Comparison of ENCODE assay signal across 1 cellular context in the genomic region with DNA sequence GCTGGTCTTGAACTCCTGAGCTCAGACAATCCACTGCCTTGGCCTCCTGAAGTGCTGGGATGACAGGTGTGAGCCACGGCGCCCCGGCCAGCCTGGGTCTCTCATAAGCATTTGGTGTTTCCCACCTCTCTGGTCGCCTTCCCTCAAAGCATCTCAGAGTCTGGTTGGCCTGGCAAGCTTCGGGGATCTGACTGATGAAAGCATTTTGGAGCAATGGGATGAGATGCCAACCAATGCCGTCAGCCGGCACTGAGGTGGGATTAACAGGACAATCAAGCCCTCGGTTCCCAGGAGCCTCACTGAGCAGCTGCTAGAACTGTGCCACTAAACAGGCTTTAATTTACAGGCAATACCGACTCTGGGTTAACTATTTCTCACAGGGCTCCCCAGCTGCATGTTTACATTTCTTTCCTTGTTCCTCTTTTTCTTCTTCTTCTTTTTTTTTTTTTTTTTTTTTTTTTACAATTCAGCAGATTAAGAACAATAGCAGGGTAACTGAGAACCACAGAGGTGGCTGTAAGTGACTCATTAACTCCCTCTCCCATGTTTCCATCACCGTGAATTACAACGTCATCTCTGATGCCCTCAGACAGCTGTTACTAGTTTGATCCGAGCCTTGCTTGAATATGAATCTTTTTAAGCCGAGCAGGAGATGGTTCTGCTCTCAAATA.
TF ChIP-seq lines count a peak whose summit lies in the region.

No MANE protein-coding gene starts in this region.

TF ChIP-seq in K562, 482 proteins besides CTCF, POLR2A, EP300 and RAD21 (continued from another document):
- peak in 1 of 2 experiments; percentile 76; a peak in 1 of 4 replicates for TF ChIP-seq FOXA3 (CRISPR knock-in tag; conservative IDR thresholded peaks at IDR 0.05 in 1 of 2, IDR thresholded peaks at IDR 0.05 in 1 of 2)
- peak; percentile 58; the same call in 1 of the 2 replicates for TF ChIP-seq SPI1 (IDR thresholded peaks at IDR 0.05; ENCODE audit: borderline replicate concordance, low read depth, low read length)
